Comparison of ENCODE assay signal across 11 cellular contexts in the genomic region with DNA sequence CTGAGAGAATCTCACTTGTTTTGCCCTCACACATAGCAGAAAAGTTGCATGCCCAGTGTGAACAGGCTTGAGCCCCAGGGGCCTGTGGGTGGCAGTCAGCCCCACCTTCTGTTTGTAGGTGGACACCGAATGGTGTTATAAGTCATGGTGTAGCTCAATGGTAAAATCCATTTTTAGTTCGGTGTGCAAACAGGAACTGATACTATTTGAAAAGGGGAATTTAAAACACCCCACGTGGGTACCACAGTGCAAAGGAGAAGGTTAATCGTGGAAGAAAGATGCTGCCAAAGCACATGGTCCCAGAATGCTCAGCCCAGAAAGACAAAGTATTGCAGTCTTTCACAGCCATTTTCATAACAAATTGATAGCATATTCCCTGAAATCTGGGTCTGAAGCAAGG.
DNase-seq lines count a peak whose midpoint lies in the region; ATAC-seq, FAIRE-seq and TF ChIP-seq lines count a peak whose summit lies in the region.
"Had no signal": no experiment of that assay in that cellular context is flagged by ENCODE, and none has a peak within 500 bp of the region (broad histone marks: within the 10 kb centered on the region; RNA-seq: fewer than 3 reads in every experiment).

No MANE protein-coding gene starts in this region.

- H3K9me3 Mint-ChIP-seq in naive thymus-derived CD4-positive, alpha-beta T cell: peaks cover 0 to 2% (median 0%) of the 10 kb centered on the region in 11 donors
- H3K9me3 Mint-ChIP-seq: activated T-cell treated with anti-CD3 and anti-CD28 coated beads, Interleukin-2, amount 50 U/mL, for 4 hours had no signal

- H3K4me1 ChIP-seq in naive thymus-derived CD4-positive, alpha-beta T cell (ENCODE audit: control insufficient read depth in 2 of 2, insufficient read depth in 2 of 2, low read length in 2 of 2): no peaks in the 10 kb centered on the region
- H3K4me1 ChIP-seq in PC-9 (replicated peaks; ENCODE audit: insufficient read depth): no peaks in the 10 kb centered on the region
- H3K4me1 ChIP-seq in right cardiac atrium (ENCODE audit: control insufficient read depth, insufficient read depth, low read length): no peaks in the 10 kb centered on the region
- H3K4me1 ChIP-seq: thyroid gland had no signal

- TF ChIP-seq POLR2A in H54 (IDR thresholded peaks at IDR 0.05; ENCODE audit: low read depth, low read length): no peak

- no peaks in the 10 kb centered on the region for H3K27me3 ChIP-seq in naive thymus-derived CD4-positive, alpha-beta T cell (ENCODE audit: control insufficient read depth in 2 of 2, insufficient read depth in 2 of 2, low read length in 2 of 2)
- peaks cover 3% of the 10 kb centered on the region; the same call in 1 of the 2 replicates for H3K27me3 ChIP-seq in PC-9 (ENCODE audit: insufficient read depth, low read depth)
- no peaks in the 10 kb centered on the region for H3K27me3 ChIP-seq in right cardiac atrium (ENCODE audit: control insufficient read depth, insufficient read depth)
- H3K27me3 ChIP-seq: gastroesophageal sphincter, thyroid gland had no signal

- 84% methylated on average over 4 of the region's 4 CpGs for WGBS in right cardiac atrium

- POLR2A ChIA-PET in naive thymus-derived CD4-positive, alpha-beta T cell (lab: Charles Lee): no interaction called here
- POLR2A ChIA-PET in PC-9 (lab: Charles Lee; ENCODE audit: unreplicated experiment): no interaction called here

- intact Hi-C loops in naive thymus-derived CD4-positive, alpha-beta T cell (cut with micrococcal nuclease): no loop called here
- intact Hi-C loops in PC-9 (cut with micrococcal nuclease; ENCODE audit: unreplicated experiment) (no loop called here), right cardiac atrium (cut with DNase I) (loop anchor here in 1 of 4 donors (10.0 kb wide), 1 partner anchor 449 kb away; no protein-coding TSS in a partner anchor)

- no peak overlapping the region for H2AFZ ChIP-seq in PC-9

- H3K4me2 ChIP-seq in PC-9: no peak overlapping the region

- H3K9me2 ChIP-seq in PC-9 (ENCODE audit: insufficient read depth): no peaks in the 10 kb centered on the region

- H3K4me1 Mint-ChIP-seq in naive thymus-derived CD4-positive, alpha-beta T cell: peaks cover 0 to 6% (median 0%) of the 10 kb centered on the region in 7 donors

- no peak for DNase-seq in naive thymus-derived CD4-positive, alpha-beta T cell
- no peak for DNase-seq in PC-9
- no peak for DNase-seq in occipital lobe (lab: John Stamatoyannopoulos, UW)
- DNase-seq in right cardiac atrium: no peak
- DNase-seq in H54 (ENCODE audit: insufficient read length, low spot score): no peak
- DNase-seq: activated T-cell treated with anti-CD3 and anti-CD28 coated beads, Interleukin-2, amount 50 U/mL, for 4 hours; thyroid gland had no signal

- H3K4me3 ChIP-seq in naive thymus-derived CD4-positive, alpha-beta T cell (ENCODE audit: low read length): no peak overlapping the region
- H3K4me3 ChIP-seq in PC-9 (no peak overlapping the region), right cardiac atrium (ENCODE audit: low read length) (no peak overlapping the region)
- H3K4me3 ChIP-seq: gastroesophageal sphincter, thyroid gland had no signal

- BruUV-seq in PC-9 (replicated peaks; lab: Mats Ljungman, UMichigan): no TSS peak

- H3K36me3 Mint-ChIP-seq in naive thymus-derived CD4-positive, alpha-beta T cell: peaks cover 0 to 6% (median 0%) of the 10 kb centered on the region in 5 donors

- no peaks in the 10 kb centered on the region for H3F3A ChIP-seq in PC-9 (ENCODE audit: insufficient read depth, low read depth)

- H3K27ac Mint-ChIP-seq in naive thymus-derived CD4-positive, alpha-beta T cell: no peak overlapping the region

- no peaks in the 10 kb centered on the region for H3K36me3 ChIP-seq in naive thymus-derived CD4-positive, alpha-beta T cell (ENCODE audit: control insufficient read depth in 2 of 3, insufficient read depth in 3 of 3, low read length in 3 of 3)
- no peaks in the 10 kb centered on the region for H3K36me3 ChIP-seq in PC-9 (ENCODE audit: low read depth)
- H3K36me3 ChIP-seq: gastroesophageal sphincter, thyroid gland had no signal

- CTCF ChIA-PET in naive thymus-derived CD4-positive, alpha-beta T cell (lab: Charles Lee): interaction anchor here (0.9 to 1.1 kb wide), 2 partner anchors 10 to 12 kb away, joined by 3 read pairs; no protein-coding TSS in a partner anchor
- CTCF ChIA-PET in PC-9 (lab: Charles Lee): no interaction called here

- peaks cover 0 to 3% (median 0%) of the 10 kb centered on the region in 5 donors for H3K27me3 Mint-ChIP-seq in naive thymus-derived CD4-positive, alpha-beta T cell

- no peaks in the 10 kb centered on the region for H3K79me2 ChIP-seq in PC-9 (ENCODE audit: low read depth)

- no peak overlapping the region for H3K27ac ChIP-seq in naive thymus-derived CD4-positive, alpha-beta T cell (ENCODE audit: low read depth, low read length)
- H3K27ac ChIP-seq in PC-9: no peak overlapping the region
- H3K27ac ChIP-seq in right cardiac atrium (ENCODE audit: low read length): no peak overlapping the region
- H3K27ac ChIP-seq: gastroesophageal sphincter, thyroid gland had no signal

- no peak overlapping the region for H3K4me3 Mint-ChIP-seq in naive thymus-derived CD4-positive, alpha-beta T cell
- H3K4me3 Mint-ChIP-seq: activated T-cell treated with anti-CD3 and anti-CD28 coated beads, Interleukin-2, amount 50 U/mL, for 4 hours had no signal

- TF ChIP-seq CTCF in PC-9 (conservative IDR thresholded peaks at IDR 0.05): no peak

- ATAC-seq in GM19043 (IDR thresholded peaks at IDR 0.05; ENCODE audit: low read depth, unreplicated experiment): peak; percentile 88
- peak; percentile 93 for ATAC-seq in HG02623 (IDR thresholded peaks at IDR 0.05; ENCODE audit: unreplicated experiment)
- peak; percentile 78 for ATAC-seq in HG03460 (IDR thresholded peaks at IDR 0.05; ENCODE audit: unreplicated experiment)
- ATAC-seq in naive thymus-derived CD4-positive, alpha-beta T cell: peak; percentile 70
- ATAC-seq in right cardiac atrium: no peak
- ATAC-seq: activated T-cell treated with anti-CD3 and anti-CD28 coated beads, Interleukin-2, amount 50 U/mL, for 4 hours; gastroesophageal sphincter had no signal

- no peaks in the 10 kb centered on the region for H4K20me1 ChIP-seq in PC-9 (ENCODE audit: insufficient read depth)

- FAIRE-seq in H54 (lab: Jason Lieb, UNC): no peak

- H3K9me3 ChIP-seq in naive thymus-derived CD4-positive, alpha-beta T cell (ENCODE audit: control insufficient read depth in 2 of 3, low read length in 3 of 3): no peaks in the 10 kb centered on the region
- no peaks in the 10 kb centered on the region for H3K9me3 ChIP-seq in PC-9 (ENCODE audit: insufficient read depth, low read depth)
- H3K9me3 ChIP-seq in right cardiac atrium (ENCODE audit: control insufficient read depth, low read length): no peaks in the 10 kb centered on the region
- H3K9me3 ChIP-seq: gastroesophageal sphincter, thyroid gland had no signal

Comparison
In these comparisons a context has a peak if more than half of its experiments do, and no peak if none do; other contexts are left out.
1. ATAC-seq: peak in GM19043 (single experiment), HG02623 (single experiment), HG03460 (single experiment) and naive thymus-derived CD4-positive, alpha-beta T cell (single experiment); none in right cardiac atrium (0 of 2).